11 cellular contexts compared by ENCODE assay signal in genomic region chr12:108631261-108631660, GRCh38. TPM values are rescaled to one million over a fixed set of nuclear protein-coding genes. Genes with fewer than 3 reads are reported as not detected.
DNase-seq lines count a peak whose midpoint lies in the region; ATAC-seq and TF ChIP-seq lines count a peak whose summit lies in the region.
"Not testable (repeated sequence)": the region's sequence is repeated elsewhere in the genome, so short reads cannot be mapped to it uniquely, and the experiment has no call there.
"Had no signal": no experiment of that assay in that cellular context is flagged by ENCODE, and none has a peak within 500 bp of the region (broad histone marks: within the 10 kb centered on the region; RNA-seq: fewer than 3 reads in every experiment).

No MANE protein-coding gene starts in this region.

- not testable (repeated sequence) for H3K9me3 Mint-ChIP-seq in activated CD8-positive, alpha-beta T cell treated with anti-CD3 and anti-CD28 coated beads for 36 hours; activated naive CD4-positive, alpha-beta T cell treated with anti-CD3 and anti-CD28 coated beads, Interleukin-2, amount 50 U/mL, for 72 hours; naive thymus-derived CD4-positive, alpha-beta T cell; stimulated activated effector memory CD8-positive, alpha-beta T cell treated with anti-CD3 and anti-CD28 coated beads, Interleukin-12 subunit alpha, Interleukin-12 subunit beta, amount 100 ng/mL, for 72 hours

- not testable (repeated sequence) for H3K27me3 ChIP-seq in BLaER1; HL-60 (ENCODE audit: insufficient read depth, poor library complexity, severe bottlenecking); effector memory CD4-positive, alpha-beta T cell (replicated peaks; ENCODE audit: control insufficient read depth, insufficient read depth, low read length, poor library complexity, severe bottlenecking); naive thymus-derived CD4-positive, alpha-beta T cell (ENCODE audit: control insufficient read depth in 2 of 2, insufficient read depth in 2 of 2, low read length in 2 of 2)

- not testable (repeated sequence) for H3K27ac ChIP-seq in BLaER1
- H3K27ac ChIP-seq in HL-60 (replicated peaks) (peak overlapping the region; percentile 98), RWPE1 (peak overlapping the region; percentile 88)
- peak overlapping the region; percentile 95 for H3K27ac ChIP-seq in effector memory CD4-positive, alpha-beta T cell (ENCODE audit: insufficient read depth, low read length, poor library complexity, severe bottlenecking)
- H3K27ac ChIP-seq in naive thymus-derived CD4-positive, alpha-beta T cell (ENCODE audit: low read depth, low read length) = peak overlapping the region; percentile 89

- H3K4me3 ChIP-seq in BLaER1 = not testable (repeated sequence)
- peak overlapping the region; percentile 53; the same call in 1 of the 2 replicates for H3K4me3 ChIP-seq in HL-60 (replicated peaks; ENCODE audit: insufficient read depth, low read length)
- H3K4me3 ChIP-seq in effector memory CD4-positive, alpha-beta T cell (ENCODE audit: insufficient read depth, low read depth, low read length, poor library complexity, severe bottlenecking) = peak overlapping the region; percentile 84
- peak overlapping the region; percentile 98 for H3K4me3 ChIP-seq in naive thymus-derived CD4-positive, alpha-beta T cell (ENCODE audit: low read length)

- H4K20me1 ChIP-seq in BLaER1 = not testable (repeated sequence)

- not testable (repeated sequence) for DNase-seq in HL-60 (ENCODE audit: low read depth in 1 of 2, low spot score in 1 of 2); RWPE1 (ENCODE audit: low spot score); activated CD8-positive, alpha-beta T cell treated with anti-CD3 and anti-CD28 coated beads for 36 hours; effector memory CD4-positive, alpha-beta T cell; naive thymus-derived CD4-positive, alpha-beta T cell; stimulated activated effector memory CD8-positive, alpha-beta T cell treated with anti-CD3 and anti-CD28 coated beads, Interleukin-12 subunit alpha, Interleukin-12 subunit beta, amount 100 ng/mL, for 72 hours (ENCODE audit: low spot score in 2 of 2)
- peak in 1 of 2 donors; percentile 37 for DNase-seq in activated naive CD4-positive, alpha-beta T cell treated with anti-CD3 and anti-CD28 coated beads, Interleukin-2, amount 50 U/mL, for 72 hours (ENCODE audit: low spot score in 2 of 2)

- not testable (repeated sequence) for H3K9ac ChIP-seq in BLaER1

- ATAC-seq in activated CD8-positive, alpha-beta T cell treated with anti-CD3 and anti-CD28 coated beads for 36 hours; activated naive CD4-positive, alpha-beta T cell treated with anti-CD3 and anti-CD28 coated beads, Interleukin-2, amount 50 U/mL, for 72 hours; naive thymus-derived CD4-positive, alpha-beta T cell; stimulated activated effector memory CD8-positive, alpha-beta T cell treated with anti-CD3 and anti-CD28 coated beads, Interleukin-12 subunit alpha, Interleukin-12 subunit beta, amount 100 ng/mL, for 72 hours: not testable (repeated sequence)

- H3K4me3 Mint-ChIP-seq in activated CD8-positive, alpha-beta T cell treated with anti-CD3 and anti-CD28 coated beads for 36 hours = peak overlapping the region; percentile 91
- peak overlapping the region; percentile 90 to 100 (median 99) for H3K4me3 Mint-ChIP-seq in naive thymus-derived CD4-positive, alpha-beta T cell
- H3K4me3 Mint-ChIP-seq in stimulated activated effector memory CD8-positive, alpha-beta T cell treated with anti-CD3 and anti-CD28 coated beads, Interleukin-12 subunit alpha, Interleukin-12 subunit beta, amount 100 ng/mL, for 72 hours = peak overlapping the region; percentile 92

- CTCF ChIA-PET in RWPE1 (lab: Yijun Ruan, JAX) = interaction anchor here (0.6 kb wide), 1 partner anchor 17 kb away, joined by 3 read pairs; no protein-coding TSS in a partner anchor
- CTCF ChIA-PET in activated CD8-positive, alpha-beta T cell treated with anti-CD3 and anti-CD28 coated beads for 36 hours (lab: Charles Lee) = interaction anchor here (0.9 to 12.8 kb wide), 4 partner anchors 14 to 71 kb away, joined by 3 to 245 read pairs (median 42); no protein-coding TSS in a partner anchor
- CTCF ChIA-PET in naive thymus-derived CD4-positive, alpha-beta T cell (lab: Charles Lee) = interaction anchor here (0.8 to 10.6 kb wide), 7 partner anchors 10 to 172 kb away, joined by 3 to 149 read pairs (median 4); no protein-coding TSS in a partner anchor

- not testable (repeated sequence) for H3K36me3 ChIP-seq in BLaER1; effector memory CD4-positive, alpha-beta T cell (ENCODE audit: control insufficient read depth, insufficient read depth, low read length)
- H3K36me3 ChIP-seq in naive thymus-derived CD4-positive, alpha-beta T cell (ENCODE audit: control insufficient read depth in 2 of 3, insufficient read depth in 3 of 3, low read length in 3 of 3) = peaks cover 0 to 25% (median 0%) of the 10 kb centered on the region in 3 experiments

- TF ChIP-seq CTCF in HL-60 (IDR thresholded peaks at IDR 0.05; ENCODE audit: insufficient read depth, low read length); RWPE1 (conservative IDR thresholded peaks at IDR 0.05; ENCODE audit: low read depth); activated CD8-positive, alpha-beta T cell treated with anti-CD3 and anti-CD28 coated beads for 36 hours (IDR thresholded peaks at IDR 0.05): not testable (repeated sequence)

- peak overlapping the region; percentile 98 for H3K4me2 ChIP-seq in BLaER1

- intact Hi-C loops in activated CD8-positive, alpha-beta T cell treated with anti-CD3 and anti-CD28 coated beads for 36 hours (cut with micrococcal nuclease) = loop anchor here (10.0 kb wide), 1 partner anchor 464 kb away; the partner anchor contains the start of genes ALKBH2 and UNG
- intact Hi-C loops in naive thymus-derived CD4-positive, alpha-beta T cell (cut with micrococcal nuclease) = loop anchor here (1.0 to 10.0 kb wide), 4 partner anchors 114 to 1536 kb away; partner anchors contain the start of genes FICD (in 2 of the 2), CRY1 (in 1 of the 2) and GLTP (in 1 of the 2)

- not testable (repeated sequence) for H3K27me3 Mint-ChIP-seq in activated CD8-positive, alpha-beta T cell treated with anti-CD3 and anti-CD28 coated beads for 36 hours; naive thymus-derived CD4-positive, alpha-beta T cell

- H3K4me1 Mint-ChIP-seq in activated CD8-positive, alpha-beta T cell treated with anti-CD3 and anti-CD28 coated beads for 36 hours (ENCODE audit: low read depth) = peaks cover 65% of the 10 kb centered on the region
- H3K4me1 Mint-ChIP-seq in naive thymus-derived CD4-positive, alpha-beta T cell = peaks cover 46 to 76% (median 70%) of the 10 kb centered on the region in 7 donors
- H3K4me1 Mint-ChIP-seq in stimulated activated effector memory CD8-positive, alpha-beta T cell treated with anti-CD3 and anti-CD28 coated beads, Interleukin-12 subunit alpha, Interleukin-12 subunit beta, amount 100 ng/mL, for 72 hours = peaks cover 84% of the 10 kb centered on the region

- H3K9me3 ChIP-seq in BLaER1 = peaks cover 11% of the 10 kb centered on the region
- H3K9me3 ChIP-seq in effector memory CD4-positive, alpha-beta T cell (ENCODE audit: control insufficient read depth, low read length); naive thymus-derived CD4-positive, alpha-beta T cell (ENCODE audit: control insufficient read depth in 2 of 3, low read length in 3 of 3): not testable (repeated sequence)

- H3K36me3 Mint-ChIP-seq in activated CD8-positive, alpha-beta T cell treated with anti-CD3 and anti-CD28 coated beads for 36 hours (ENCODE audit: low read depth) = peaks cover 31% of the 10 kb centered on the region
- H3K36me3 Mint-ChIP-seq in activated naive CD4-positive, alpha-beta T cell treated with anti-CD3 and anti-CD28 coated beads, Interleukin-2, amount 50 U/mL, for 72 hours = peaks cover 30 to 35% of the 10 kb centered on the region in 2 donors
- peaks cover 4 to 50% (median 9%) of the 10 kb centered on the region in 5 donors for H3K36me3 Mint-ChIP-seq in naive thymus-derived CD4-positive, alpha-beta T cell
- peaks cover 89% of the 10 kb centered on the region for H3K36me3 Mint-ChIP-seq in stimulated activated effector memory CD8-positive, alpha-beta T cell treated with anti-CD3 and anti-CD28 coated beads, Interleukin-12 subunit alpha, Interleukin-12 subunit beta, amount 100 ng/mL, for 72 hours

- H3K27ac Mint-ChIP-seq in activated CD8-positive, alpha-beta T cell treated with anti-CD3 and anti-CD28 coated beads for 36 hours = peak overlapping the region; percentile 100
- peak overlapping the region; percentile 91 to 99 for H3K27ac Mint-ChIP-seq in activated naive CD4-positive, alpha-beta T cell treated with anti-CD3 and anti-CD28 coated beads, Interleukin-2, amount 50 U/mL, for 72 hours
- peak overlapping the region; percentile 95 to 100 (median 98) for H3K27ac Mint-ChIP-seq in naive thymus-derived CD4-positive, alpha-beta T cell
- peak overlapping the region; percentile 96 for H3K27ac Mint-ChIP-seq in stimulated activated effector memory CD8-positive, alpha-beta T cell treated with anti-CD3 and anti-CD28 coated beads, Interleukin-12 subunit alpha, Interleukin-12 subunit beta, amount 100 ng/mL, for 72 hours

- POLR2A ChIA-PET in RWPE1 (lab: Yijun Ruan, JAX; ENCODE audit: low non-redundant PET) = not testable (repeated sequence)
- POLR2A ChIA-PET in activated CD8-positive, alpha-beta T cell treated with anti-CD3 and anti-CD28 coated beads for 36 hours (lab: Charles Lee) = interaction anchor here (1.4 to 13.8 kb wide), 3 partner anchors 11 to 191 kb away, joined by 3 to 225 read pairs (median 134); partner anchors contain the start of genes ISCU and SART3
- POLR2A ChIA-PET in naive thymus-derived CD4-positive, alpha-beta T cell (lab: Charles Lee) = interaction anchor here (0.7 to 12.6 kb wide), 10 partner anchors 8 to 65 kb away, joined by 3 to 200 read pairs (median 13); partner anchors contain the start of genes ISCU and SART3

- peaks cover 88% of the 10 kb centered on the region for H3K4me1 ChIP-seq in BLaER1
- peaks cover 77% of the 10 kb centered on the region for H3K4me1 ChIP-seq in effector memory CD4-positive, alpha-beta T cell (ENCODE audit: control insufficient read depth, insufficient read depth, low read length, poor library complexity, severe bottlenecking)
- peaks cover 62 to 73% of the 10 kb centered on the region in 2 donors for H3K4me1 ChIP-seq in naive thymus-derived CD4-positive, alpha-beta T cell (ENCODE audit: control insufficient read depth in 2 of 2, insufficient read depth in 2 of 2, low read length in 2 of 2)

RNA-seq across cellular contexts. Expression of gene SELPLG, which starts 2.4 kb away (rescaled TPM):
- total RNA-seq in activated CD8-positive, alpha-beta T cell treated with anti-CD3 and anti-CD28 coated beads for 36 hours = 10 to 100 TPM; 22.1 to 23.8 TPM
- 10 to 100 TPM; 30.0 to 35.9 TPM for total RNA-seq in activated naive CD4-positive, alpha-beta T cell treated with anti-CD3 and anti-CD28 coated beads, Interleukin-2, amount 50 U/mL, for 72 hours
- 100 to 1,000 TPM in 4 of 5 experiments, 10 to 100 TPM in 1; 54.3 to 217 (median 154) TPM for total RNA-seq in naive thymus-derived CD4-positive, alpha-beta T cell
- 100 to 1,000 TPM; 530 to 831 TPM for polyA plus RNA-seq in naive thymus-derived CD4-positive, alpha-beta T cell
- total RNA-seq: progenitor cell of endocrine pancreas had no signal

RNA-seq across cellular contexts. Expression of gene TMEM119, which starts 33.4 kb away (rescaled TPM):
- not detected for total RNA-seq in activated CD8-positive, alpha-beta T cell treated with anti-CD3 and anti-CD28 coated beads for 36 hours
- total RNA-seq in activated naive CD4-positive, alpha-beta T cell treated with anti-CD3 and anti-CD28 coated beads, Interleukin-2, amount 50 U/mL, for 72 hours = under 1 TPM in 1 of 2 donors, not detected in 1; 0.09 TPM
- total RNA-seq in naive thymus-derived CD4-positive, alpha-beta T cell = 1 to 10 TPM in 2 of 5 experiments, under 1 TPM in 2, not detected in 1; 0.27 to 1.6 (median 0.81) TPM
- polyA plus RNA-seq in naive thymus-derived CD4-positive, alpha-beta T cell = under 1 TPM; 0.13 to 0.59 TPM
- total RNA-seq: A172, Calu3, progenitor cell of endocrine pancreas had no signal
